In the genomic region with DNA sequence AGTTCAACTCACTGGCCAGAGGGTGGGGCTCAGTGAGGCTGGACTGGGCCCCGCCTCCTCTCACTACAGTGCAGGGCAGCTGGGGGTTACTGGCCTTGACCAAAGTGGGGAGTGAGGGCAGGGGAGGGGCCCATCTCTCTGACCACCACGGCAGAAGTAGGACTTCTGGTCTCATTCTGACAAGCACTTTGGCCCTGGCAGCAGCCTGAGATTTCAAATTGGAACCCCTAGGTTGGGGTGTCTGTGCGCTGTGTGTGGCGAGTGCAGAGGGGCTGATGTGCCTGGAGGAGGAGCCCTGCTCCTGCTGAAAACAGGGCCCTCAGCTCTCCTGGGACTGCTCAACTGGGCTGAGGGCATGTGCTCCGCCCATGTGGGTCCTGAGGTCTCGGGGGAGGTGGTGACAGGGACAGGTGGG, we compare ENCODE assay signal across 12 cellular contexts.
A peak's percentile ranks its signal among the peaks of the same experiment; 100 is the strongest.
DNase-seq lines count a peak whose midpoint lies in the region; ATAC-seq and TF ChIP-seq lines count a peak whose summit lies in the region.
"Had no signal": no experiment of that assay in that cellular context is flagged by ENCODE, and none has a peak within 500 bp of the region (broad histone marks: within the 10 kb centered on the region; RNA-seq: fewer than 3 reads in every experiment).

No MANE protein-coding gene starts in this region.

- H3K9ac ChIP-seq in DND-41 (ENCODE audit: low read depth, low read length) (no peak overlapping the region), GM23248 (no peak overlapping the region)

- intact Hi-C loops in activated T-helper 1 cell treated with anti-CD3 and anti-CD28 coated beads, Interleukin-12 subunit alpha, Interleukin-12 subunit beta, Interleukin-2, Interleukin-4 antibody, amounts not matched to agents 30 ng/mL and 10 ng/mL and 1 ng/mL, durations not matched to agents 14 hours and 24 hours and 36 hours (cut with micrococcal nuclease), result no loop called here
- intact Hi-C loops in lower lobe of right lung (cut with DNase I) (no loop called here), MCF 10A (cut with micrococcal nuclease) (no loop called here)

- CTCF ChIA-PET in HEK293 (lab: Yijun Ruan, JAX), result interaction anchor here (0.7 to 2.7 kb wide), 3 partner anchors 10 to 1401 kb away, joined by 5 to 10 read pairs (median 7); no protein-coding TSS in a partner anchor
- CTCF ChIA-PET in MCF 10A (lab: Yijun Ruan, JAX), result interaction anchor here (0.6 kb wide), 1 partner anchor 658 kb away, joined by 3 read pairs; no protein-coding TSS in a partner anchor

- peaks cover 20% of the 10 kb centered on the region for H3K36me3 Mint-ChIP-seq in activated T-helper 1 cell treated with anti-CD3 and anti-CD28 coated beads, Interleukin-12 subunit alpha, Interleukin-12 subunit beta, Interleukin-2, Interleukin-4 antibody, amounts not matched to agents 30 ng/mL and 10 ng/mL and 1 ng/mL, durations not matched to agents 14 hours and 24 hours and 36 hours (ENCODE audit: low read depth)
- peaks cover 20% of the 10 kb centered on the region for H3K36me3 Mint-ChIP-seq in MCF 10A (ENCODE audit: insufficient read depth, unreplicated experiment)

- H3K27me3 Mint-ChIP-seq in activated T-helper 1 cell treated with anti-CD3 and anti-CD28 coated beads, Interleukin-12 subunit alpha, Interleukin-12 subunit beta, Interleukin-2, Interleukin-4 antibody, amounts not matched to agents 30 ng/mL and 10 ng/mL and 1 ng/mL, durations not matched to agents 14 hours and 24 hours and 36 hours (ENCODE audit: insufficient read depth), result no peaks in the 10 kb centered on the region
- H3K27me3 Mint-ChIP-seq in MCF 10A (ENCODE audit: insufficient read depth, unreplicated experiment), result no peaks in the 10 kb centered on the region

- WGBS in GM23248 (ENCODE audit: low coverage in 1 of 2, low lambda C conversion rate in 2 of 2, missing lambda C conversion rate in 2 of 2), 2 experiments, result 78 to 84% methylated on average over 6 of the region's 6 CpGs

- peaks cover 4% of the 10 kb centered on the region; the same call in 1 of the 2 replicates for H3F3A ChIP-seq in GM23248 (ENCODE audit: insufficient read depth)

- DNase-seq in DND-41 (peak; percentile 24), lower lobe of right lung (peak; percentile 14), MCF 10A (ENCODE audit: unreplicated experiment) (no peak), NOMO-1 treated with DMSO at 0.1 percent for 48 hours (lab: John Stamatoyannopoulos, UW; ENCODE audit: unreplicated experiment) (no peak), GM23248 (no peak)
- no peak for DNase-seq in activated T-helper 1 cell treated with anti-CD3 and anti-CD28 coated beads, Interleukin-12 subunit alpha, Interleukin-12 subunit beta, Interleukin-2, Interleukin-4 antibody, amounts not matched to agents 30 ng/mL and 10 ng/mL and 1 ng/mL, durations not matched to agents 14 hours and 24 hours and 36 hours (ENCODE audit: low spot score)
- DNase-seq: activated CD4-positive, alpha-beta T cell treated with anti-CD3 and anti-CD28 coated beads, Interleukin-2, amount 50 U/mL, for 1 hour; activated gamma-delta T cell treated with Interleukin-2 at 50 U/mL for 16 hours; cerebellar nuclear complex; SW 1271 had no signal

- ATAC-seq in DND-41 (ENCODE audit: insufficient read depth, low read depth) (peak; percentile 58; the same call in 2 of the 3 replicates), lower lobe of right lung (no peak)

- no peak overlapping the region for H3K27ac ChIP-seq in DND-41 (ENCODE audit: low read length)
- no peak overlapping the region for H3K27ac ChIP-seq in HEK293 (ENCODE audit: extremely low read depth, low read depth, low read length)
- H3K27ac ChIP-seq in lower lobe of right lung, result no peak overlapping the region
- H3K27ac ChIP-seq in GM23248, result no peak overlapping the region
- H3K27ac ChIP-seq: esophagus muscularis mucosa had no signal

- H3K27ac Mint-ChIP-seq in activated T-helper 1 cell treated with anti-CD3 and anti-CD28 coated beads, Interleukin-12 subunit alpha, Interleukin-12 subunit beta, Interleukin-2, Interleukin-4 antibody, amounts not matched to agents 30 ng/mL and 10 ng/mL and 1 ng/mL, durations not matched to agents 14 hours and 24 hours and 36 hours, result peak overlapping the region; percentile 12
- H3K27ac Mint-ChIP-seq in MCF 10A (ENCODE audit: low read depth, unreplicated experiment), result no peak overlapping the region

- H3K79me2 ChIP-seq in DND-41 (ENCODE audit: insufficient read depth, low read length) (no peaks in the 10 kb centered on the region), GM23248 (ENCODE audit: insufficient read depth) (no peaks in the 10 kb centered on the region)

- H3K9me3 ChIP-seq in DND-41 (ENCODE audit: insufficient read depth, low read length, severe bottlenecking) (no peaks in the 10 kb centered on the region), HEK293 (ENCODE audit: control insufficient read depth, insufficient read depth, low read depth, low read length) (no peaks in the 10 kb centered on the region), lower lobe of right lung (no peaks in the 10 kb centered on the region), GM23248 (ENCODE audit: low read depth) (no peaks in the 10 kb centered on the region)
- H3K9me3 ChIP-seq: esophagus muscularis mucosa had no signal

- no TSS peak for BruUV-seq in MCF 10A (replicated peaks; lab: Mats Ljungman, UMichigan)

- TF ChIP-seq CTCF in DND-41 (IDR thresholded peaks at IDR 0.05; ENCODE audit: borderline replicate concordance, extremely low read depth, low read length, poor library complexity, severe bottlenecking) (peak; percentile 39), HEK293 (tag by site-specific recombination; IDR thresholded peaks at IDR 0.05) (no peak), lower lobe of right lung (IDR thresholded peaks at IDR 0.05) (no peak), MCF 10A (IDR thresholded peaks at IDR 0.05; ENCODE audit: unreplicated experiment) (no peak)

- H3K9me2 ChIP-seq in GM23248 (ENCODE audit: insufficient read depth), result no peaks in the 10 kb centered on the region

- H4K20me1 ChIP-seq in DND-41 (ENCODE audit: insufficient read depth, low read length), result peaks cover 7% of the 10 kb centered on the region
- H4K20me1 ChIP-seq in GM23248 (ENCODE audit: insufficient read depth), result no peaks in the 10 kb centered on the region

- H3K4me3 Mint-ChIP-seq in activated T-helper 1 cell treated with anti-CD3 and anti-CD28 coated beads, Interleukin-12 subunit alpha, Interleukin-12 subunit beta, Interleukin-2, Interleukin-4 antibody, amounts not matched to agents 30 ng/mL and 10 ng/mL and 1 ng/mL, durations not matched to agents 14 hours and 24 hours and 36 hours, result no peak overlapping the region
- no peak overlapping the region for H3K4me3 Mint-ChIP-seq in MCF 10A (ENCODE audit: unreplicated experiment)

- no peak overlapping the region for H3K4me3 ChIP-seq in DND-41 (ENCODE audit: low read depth in 1 of 2, low read length in 2 of 2)
- no peak overlapping the region for H3K4me3 ChIP-seq in HEK293 (ENCODE audit: low read depth, low read length)
- H3K4me3 ChIP-seq in lower lobe of right lung, result no peak overlapping the region
- H3K4me3 ChIP-seq in GM23248, result no peak overlapping the region
- H3K4me3 ChIP-seq: esophagus muscularis mucosa had no signal

- in situ Hi-C loops in GM23248 (cut with MboI), result no loop called here

- H3K36me3 ChIP-seq in DND-41 (ENCODE audit: insufficient read depth, low read length), result peaks cover 50% of the 10 kb centered on the region
- H3K36me3 ChIP-seq in HEK293 (ENCODE audit: control insufficient read depth in 2 of 2, insufficient read depth in 1 of 2, low read length in 2 of 2), result peaks cover 0 to 59% of the 10 kb centered on the region in 2 experiments; a peak in 1 of 3 replicates
- H3K36me3 ChIP-seq in lower lobe of right lung, result peaks cover 86% of the 10 kb centered on the region
- no peaks in the 10 kb centered on the region for H3K36me3 ChIP-seq in GM23248 (ENCODE audit: low read depth)

- no peaks in the 10 kb centered on the region for H3K27me3 ChIP-seq in DND-41 (ENCODE audit: insufficient read depth, low read length, poor library complexity)
- no peaks in the 10 kb centered on the region for H3K27me3 ChIP-seq in lower lobe of right lung (ENCODE audit: low read depth)
- H3K27me3 ChIP-seq in GM23248 (replicated peaks; ENCODE audit: insufficient read depth), result no peaks in the 10 kb centered on the region
- H3K27me3 ChIP-seq: esophagus muscularis mucosa had no signal

- H3K4me1 Mint-ChIP-seq in activated T-helper 1 cell treated with anti-CD3 and anti-CD28 coated beads, Interleukin-12 subunit alpha, Interleukin-12 subunit beta, Interleukin-2, Interleukin-4 antibody, amounts not matched to agents 30 ng/mL and 10 ng/mL and 1 ng/mL, durations not matched to agents 14 hours and 24 hours and 36 hours (ENCODE audit: low read depth), result no peaks in the 10 kb centered on the region
- H3K4me1 Mint-ChIP-seq in MCF 10A (ENCODE audit: insufficient read depth, unreplicated experiment), result no peaks in the 10 kb centered on the region

- H3K4me1 ChIP-seq in DND-41 (ENCODE audit: insufficient read depth, low read length) (no peaks in the 10 kb centered on the region), HEK293 (ENCODE audit: control insufficient read depth, insufficient read depth, low read length) (no peaks in the 10 kb centered on the region), lower lobe of right lung (peaks cover 7% of the 10 kb centered on the region), GM23248 (ENCODE audit: insufficient read depth) (no peaks in the 10 kb centered on the region)

- H2AFZ ChIP-seq in DND-41 (ENCODE audit: low read depth, low read length) (no peak overlapping the region), GM23248 (no peak overlapping the region)

- no peaks in the 10 kb centered on the region for H3K9me3 Mint-ChIP-seq in activated T-helper 1 cell treated with anti-CD3 and anti-CD28 coated beads, Interleukin-12 subunit alpha, Interleukin-12 subunit beta, Interleukin-2, Interleukin-4 antibody, amounts not matched to agents 30 ng/mL and 10 ng/mL and 1 ng/mL, durations not matched to agents 14 hours and 24 hours and 36 hours
- H3K9me3 Mint-ChIP-seq in MCF 10A (ENCODE audit: unreplicated experiment), result no peaks in the 10 kb centered on the region

- H3K4me2 ChIP-seq in DND-41 (ENCODE audit: insufficient read depth, low read length) (no peak overlapping the region), GM23248 (ENCODE audit: unreplicated experiment) (no peak overlapping the region)

- POLR2A ChIA-PET in HEK293 (lab: Yijun Ruan, JAX) (no interaction called here), MCF 10A (lab: Yijun Ruan, JAX) (no interaction called here)

TF ChIP-seq in HEK293, 187 proteins besides CTCF, POLR2A, EP300 and RAD21:
- no peak for TF ChIP-seq ZNF514 (tag by site-specific recombination; IDR thresholded peaks at IDR 0.05)
- no peak for TF ChIP-seq ZSCAN23 (tag by site-specific recombination; IDR thresholded peaks at IDR 0.05)
- peak; percentile 64 for TF ChIP-seq KLF1 (tag by site-specific recombination; IDR thresholded peaks at IDR 0.05)
- TF ChIP-seq, protein P1, sequence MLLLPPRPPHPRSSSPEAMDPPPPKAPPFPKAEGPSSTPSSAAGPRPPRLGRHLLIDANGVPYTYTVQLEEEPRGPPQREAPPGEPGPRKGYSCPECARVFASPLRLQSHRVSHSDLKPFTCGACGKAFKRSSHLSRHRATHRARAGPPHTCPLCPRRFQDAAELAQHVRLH (tag by site-specific recombination; IDR thresholded peaks at IDR 0.05), result no peak
- no peak for TF ChIP-seq ZNF169 (tag by site-specific recombination; IDR thresholded peaks at IDR 0.05)

Comparison
In these comparisons a context has a peak if more than half of its experiments do, and no peak if none do; other contexts are left out.
1. DNase-seq: peak in DND-41 (single experiment) and lower lobe of right lung (single experiment); none in activated T-helper 1 cell treated with anti-CD3 and anti-CD28 coated beads, Interleukin-12 subunit alpha, Interleukin-12 subunit beta, Interleukin-2, Interleukin-4 antibody, amounts not matched to agents 30 ng/mL and 10 ng/mL and 1 ng/mL, durations not matched to agents 14 hours and 24 hours and 36 hours (single experiment), MCF 10A (single experiment), NOMO-1 treated with DMSO at 0.1 percent for 48 hours (single experiment) and GM23248 (single experiment).